ENCODE assay signal across 1 cellular context in the genomic region with DNA sequence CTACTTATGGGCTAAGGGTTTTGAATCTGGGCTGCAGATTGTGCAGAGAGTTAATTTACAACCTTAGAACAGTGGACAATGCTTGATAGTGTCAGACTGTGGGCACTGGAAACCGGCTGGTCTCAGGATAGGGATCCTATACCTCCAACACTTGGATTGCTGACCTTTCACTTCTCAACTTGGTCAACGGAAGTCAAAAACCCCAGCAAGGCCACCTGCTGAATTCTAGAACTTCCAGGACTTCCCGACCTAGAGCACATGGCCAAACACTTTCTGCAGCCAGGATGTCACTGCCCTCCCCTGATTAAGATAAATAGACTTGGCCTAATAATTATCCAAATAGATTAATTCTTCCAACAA.
TF ChIP-seq lines count a peak whose summit lies in the region.

No MANE protein-coding gene starts in this region.

TF ChIP-seq in liver, 16 proteins besides CTCF, POLR2A, EP300 and RAD21 (continued from another document):
- TF ChIP-seq, protein P1, sequence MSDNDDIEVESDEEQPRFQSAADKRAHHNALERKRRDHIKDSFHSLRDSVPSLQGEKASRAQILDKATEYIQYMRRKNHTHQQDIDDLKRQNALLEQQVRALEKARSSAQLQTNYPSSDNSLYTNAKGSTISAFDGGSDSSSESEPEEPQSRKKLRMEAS (IDR thresholded peaks at IDR 0.05) = no peak
